ENCODE assay signal across 11 cellular contexts in genomic region chr5:98578438-98578837, GRCh38.
"Had no signal": no experiment of that assay in that cellular context is flagged by ENCODE, and none has a peak within 500 bp of the region (broad histone marks: within the 10 kb centered on the region; RNA-seq: fewer than 3 reads in every experiment).

No MANE protein-coding gene starts in this region.

- FAIRE-seq: H1, H54 had no signal

- ATAC-seq: GM23338, HCT116 had no signal

- H3K9ac ChIP-seq: GM23248 had no signal

- H3K27ac ChIP-seq: GM23248 had no signal

- H3K4me3 ChIP-seq: GM23248, GM23338, HAP-1 had no signal

- H3K36me3 ChIP-seq: HAP-1 had no signal

- H3K9me3 ChIP-seq: HAP-1 had no signal

- H2AFZ ChIP-seq: GM23248, GM23338 had no signal

- H3K4me1 ChIP-seq: HAP-1 had no signal

- H3K4me2 ChIP-seq: GM23338 had no signal

- DNase-seq: GM23248, GOT3, H7, H9, HCEC 1CT, HFFc6 had no signal
